In the genomic region with DNA sequence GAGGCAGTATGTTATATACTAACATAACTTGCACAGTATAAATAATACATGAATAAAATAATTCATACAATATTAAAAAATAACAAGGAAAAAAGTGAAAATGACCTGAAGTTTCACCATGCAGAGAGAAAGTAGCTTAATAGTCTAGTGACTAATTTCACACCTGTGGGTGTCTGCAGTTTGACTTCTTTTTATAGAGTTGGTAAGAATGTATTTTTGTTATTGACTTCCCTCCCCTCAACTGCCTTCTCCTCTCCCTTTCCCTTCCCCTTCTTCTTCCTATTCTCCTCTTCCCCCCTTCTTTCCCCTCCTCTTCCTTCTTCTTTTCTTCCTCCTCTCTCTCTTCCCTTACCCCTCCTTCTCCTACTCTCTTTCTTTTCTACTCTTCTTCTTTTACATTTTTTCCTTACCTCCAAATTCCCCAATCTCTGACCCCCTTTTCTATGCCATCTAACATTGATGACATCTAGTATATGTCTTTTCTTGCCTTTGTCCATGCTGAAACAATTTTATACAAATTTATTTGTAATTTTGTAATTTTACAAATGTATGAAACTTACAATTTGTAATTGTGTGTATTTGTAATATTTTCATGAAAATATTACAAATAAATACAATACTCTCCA, we compare ENCODE assay signal across 23 cellular contexts. TPM values are rescaled to one million over a fixed set of nuclear protein-coding genes. Genes with fewer than 3 reads are reported as not detected.
DNase-seq lines count a peak whose midpoint lies in the region; ATAC-seq, FAIRE-seq and TF ChIP-seq lines count a peak whose summit lies in the region.
"Had no signal": no experiment of that assay in that cellular context is flagged by ENCODE, and none has a peak within 500 bp of the region (broad histone marks: within the 10 kb centered on the region; RNA-seq: fewer than 3 reads in every experiment).

No MANE protein-coding gene starts in this region.

- H3K27ac ChIP-seq in kidney (ENCODE audit: low read depth in 2 of 2, low read length in 2 of 2) (no peak overlapping the region), WERI-Rb-1 (no peak overlapping the region), coronary artery (no peak overlapping the region)
- H3K27ac ChIP-seq: BLaER1 treated with 17β-estradiol and CSF1 and Interleukin-3, amounts not matched to agents 10 nM and 100 nM; KMS-11 had no signal

- H3K9me3 ChIP-seq in kidney (ENCODE audit: control insufficient read depth in 1 of 2, low read length in 2 of 2), result no peaks in the 10 kb centered on the region
- H3K9me3 ChIP-seq in WERI-Rb-1 (ENCODE audit: severe bottlenecking), result peaks cover 2% of the 10 kb centered on the region
- H3K9me3 ChIP-seq: SK-N-SH had no signal

- peak; percentile 91 for FAIRE-seq in kidney (lab: Jason Lieb, UNC)
- FAIRE-seq: D721Med, GM12892 had no signal

- peak; percentile 49 for ATAC-seq in GM18868 (IDR thresholded peaks at IDR 0.05; ENCODE audit: unreplicated experiment)
- ATAC-seq in HG03378 (IDR thresholded peaks at IDR 0.05; ENCODE audit: unreplicated experiment), result peak; percentile 48
- no peak for ATAC-seq in HG03196 (IDR thresholded peaks at IDR 0.05; ENCODE audit: unreplicated experiment)
- ATAC-seq: PC-3 had no signal

- no peaks in the 10 kb centered on the region for H3K27me3 Mint-ChIP-seq in activated naive CD4-positive, alpha-beta T cell treated with anti-CD3 and anti-CD28 coated beads, Interleukin-2, amount 50 U/mL, for 24 hours
- peaks cover 18% of the 10 kb centered on the region for H3K27me3 Mint-ChIP-seq in activated naive CD4-positive, alpha-beta T cell treated with anti-CD3 and anti-CD28 coated beads, Interleukin-2, amount 10 ng/mL, durations not matched to agents 7 days and 5 days

- CTCF ChIA-PET in activated naive CD4-positive, alpha-beta T cell treated with anti-CD3 and anti-CD28 coated beads, Interleukin-2, amount 10 ng/mL, durations not matched to agents 7 days and 5 days (lab: Charles Lee), result interaction anchor here (2.0 kb wide), 1 partner anchor 339 kb away, joined by 4 read pairs; no protein-coding TSS in a partner anchor

- no peaks in the 10 kb centered on the region for H3K27me3 ChIP-seq in WERI-Rb-1 (ENCODE audit: insufficient read depth, low read depth, severe bottlenecking)
- H3K27me3 ChIP-seq: BLaER1 treated with 17β-estradiol and CSF1 and Interleukin-3, amounts not matched to agents 10 nM and 100 nM had no signal

- intact Hi-C loops in kidney (cut with DNase I), result no loop called here

- peak overlapping the region; percentile 60 for H3K4me3 Mint-ChIP-seq in activated naive CD4-positive, alpha-beta T cell treated with anti-CD3 and anti-CD28 coated beads, Interleukin-2, amount 50 U/mL, for 24 hours
- H3K4me3 Mint-ChIP-seq in activated naive CD4-positive, alpha-beta T cell treated with anti-CD3 and anti-CD28 coated beads, Interleukin-2, amount 10 ng/mL, durations not matched to agents 7 days and 5 days, result no peak overlapping the region
- H3K4me3 Mint-ChIP-seq: CD8-positive, alpha-beta memory T cell had no signal

- no peak for TF ChIP-seq CTCF in kidney (IDR thresholded peaks at IDR 0.05; ENCODE audit: borderline replicate concordance, extremely low read depth, insufficient read depth)
- no peak for TF ChIP-seq CTCF in WERI-Rb-1 (IDR thresholded peaks at IDR 0.05; ENCODE audit: low read depth, low read length)
- no peak for TF ChIP-seq CTCF in coronary artery (IDR thresholded peaks at IDR 0.05)

- H3K4me1 Mint-ChIP-seq in activated naive CD4-positive, alpha-beta T cell treated with anti-CD3 and anti-CD28 coated beads, Interleukin-2, amount 50 U/mL, for 24 hours, result peaks cover 38% of the 10 kb centered on the region
- peaks cover 21% of the 10 kb centered on the region for H3K4me1 Mint-ChIP-seq in activated naive CD4-positive, alpha-beta T cell treated with anti-CD3 and anti-CD28 coated beads, Interleukin-2, amount 10 ng/mL, durations not matched to agents 7 days and 5 days

- no peaks in the 10 kb centered on the region for H3K36me3 ChIP-seq in kidney (ENCODE audit: control insufficient read depth in 1 of 2, insufficient read depth in 2 of 2, low read length in 2 of 2)
- H3K36me3 ChIP-seq in WERI-Rb-1, result no peaks in the 10 kb centered on the region
- H3K36me3 ChIP-seq: BLaER1 treated with 17β-estradiol and CSF1 and Interleukin-3, amounts not matched to agents 10 nM and 100 nM had no signal

- DNase-seq in activated naive CD4-positive, alpha-beta T cell treated with anti-CD3 and anti-CD28 coated beads, Interleukin-2, amount 10 ng/mL, durations not matched to agents 7 days and 5 days, result no peak
- no peak for DNase-seq in kidney
- no peak for DNase-seq in WERI-Rb-1
- no peak for DNase-seq in coronary artery (ENCODE audit: low spot score)
- DNase-seq: CD8-positive, alpha-beta memory T cell; H7; NCI-H1417 treated with DMSO at 0.1 percent for 48 hours; NCI-H1930; NCI-H345; NCI-H524 treated with DMSO at 0.1 percent for 48 hours; PC-3; RPMI8226; SHP77 treated with DMSO at 0.1 percent for 48 hours; SK-N-SH had no signal

- peaks cover 6% of the 10 kb centered on the region for H3K9me3 Mint-ChIP-seq in activated naive CD4-positive, alpha-beta T cell treated with anti-CD3 and anti-CD28 coated beads, Interleukin-2, amount 50 U/mL, for 24 hours
- H3K9me3 Mint-ChIP-seq in activated naive CD4-positive, alpha-beta T cell treated with anti-CD3 and anti-CD28 coated beads, Interleukin-2, amount 10 ng/mL, durations not matched to agents 7 days and 5 days, result peaks cover 9% of the 10 kb centered on the region

- no peak overlapping the region for H3K9ac ChIP-seq in kidney (ENCODE audit: low read length in 2 of 2)
- H3K9ac ChIP-seq: BLaER1 treated with 17β-estradiol and CSF1 and Interleukin-3, amounts not matched to agents 10 nM and 100 nM; KMS-11; SK-N-SH had no signal

- H3K4me1 ChIP-seq in kidney (ENCODE audit: control insufficient read depth in 1 of 2, insufficient read depth in 1 of 2, low read depth in 1 of 2, low read length in 2 of 2), result peaks cover 0 to 4% of the 10 kb centered on the region in 2 donors

- H3K4me3 ChIP-seq in kidney (ENCODE audit: low read length in 2 of 2), result no peak overlapping the region
- H3K4me3 ChIP-seq in WERI-Rb-1 (ENCODE audit: low read depth, low read length), result no peak overlapping the region
- no peak overlapping the region for H3K4me3 ChIP-seq in coronary artery
- H3K4me3 ChIP-seq: BLaER1 treated with 17β-estradiol and CSF1 and Interleukin-3, amounts not matched to agents 10 nM and 100 nM had no signal

- peaks cover 2% of the 10 kb centered on the region for H3K36me3 Mint-ChIP-seq in activated naive CD4-positive, alpha-beta T cell treated with anti-CD3 and anti-CD28 coated beads, Interleukin-2, amount 50 U/mL, for 24 hours
- H3K36me3 Mint-ChIP-seq in activated naive CD4-positive, alpha-beta T cell treated with anti-CD3 and anti-CD28 coated beads, Interleukin-2, amount 10 ng/mL, durations not matched to agents 7 days and 5 days, result peaks cover 2% of the 10 kb centered on the region

- peak overlapping the region; percentile 74 for H3K27ac Mint-ChIP-seq in activated naive CD4-positive, alpha-beta T cell treated with anti-CD3 and anti-CD28 coated beads, Interleukin-2, amount 50 U/mL, for 24 hours
- no peak overlapping the region for H3K27ac Mint-ChIP-seq in activated naive CD4-positive, alpha-beta T cell treated with anti-CD3 and anti-CD28 coated beads, Interleukin-2, amount 10 ng/mL, durations not matched to agents 7 days and 5 days

RNA-seq across cellular contexts. Expression of gene DNAH6, which starts 3.1 kb away (rescaled TPM):
- 4.6 TPM for total RNA-seq in kidney
- 0.34 TPM for polyA plus RNA-seq in kidney (ENCODE audit: insufficient read depth, low read depth, low replicate concordance)
- total RNA-seq: A673, PC-3 had no signal
